Comparison of ENCODE assay signal across 10 cellular contexts in genomic region chr15:29571728-29572454, GRCh38.
A peak's percentile ranks its signal among the peaks of the same experiment; 100 is the strongest.
DNase-seq lines count a peak whose midpoint lies in the region; ATAC-seq and TF ChIP-seq lines count a peak whose summit lies in the region.
"Had no signal": no experiment of that assay in that cellular context is flagged by ENCODE, and none has a peak within 500 bp of the region (broad histone marks: within the 10 kb centered on the region; RNA-seq: fewer than 3 reads in every experiment).

No MANE protein-coding gene starts in this region.

- no peaks in the 10 kb centered on the region for H3K36me3 ChIP-seq in cardiac muscle cell
- no peaks in the 10 kb centered on the region for H3K36me3 ChIP-seq in upper lobe of left lung

- H3K9me3 ChIP-seq in cardiac muscle cell (ENCODE audit: low read depth): no peaks in the 10 kb centered on the region
- no peaks in the 10 kb centered on the region for H3K9me3 ChIP-seq in upper lobe of left lung

- H3K4me1 Mint-ChIP-seq in activated naive CD8-positive, alpha-beta T cell treated with anti-CD3 and anti-CD28 coated beads, Interleukin-2, amount 50 U/mL, for 24 hours: peaks cover 4% of the 10 kb centered on the region

- DNase-seq in cardiac muscle cell (ENCODE audit: low read depth in 1 of 2, low spot score in 1 of 2) (peak; percentile 46 to 77), Right ventricle myocardium inferior (ENCODE audit: missing footprints) (no peak), left lobe of liver (ENCODE audit: low spot score) (no peak), upper lobe of left lung (no peak), SK-N-DZ (ENCODE audit: low spot score) (no peak), CD1c-positive myeloid dendritic cell (ENCODE audit: extremely low spot score) (no peak)
- DNase-seq in activated naive CD8-positive, alpha-beta T cell treated with anti-CD3 and anti-CD28 coated beads, Interleukin-2, amount 50 U/mL, for 24 hours: no peak
- DNase-seq: activated effector memory CD4-positive, alpha-beta T cell treated with Interleukin-2 at 50 U/mL for 16 hours; Calu3 had no signal

- no peak for ATAC-seq in Right ventricle myocardium inferior
- no peak for ATAC-seq in activated naive CD8-positive, alpha-beta T cell treated with anti-CD3 and anti-CD28 coated beads, Interleukin-2, amount 50 U/mL, for 24 hours
- ATAC-seq in left lobe of liver: peak; percentile 19
- ATAC-seq in upper lobe of left lung (ENCODE audit: low FRiP score in 2 of 2): no peak
- no peak for ATAC-seq in HG03469 (IDR thresholded peaks at IDR 0.05; ENCODE audit: unreplicated experiment)

- H3K4me3 ChIP-seq in cardiac muscle cell (peak overlapping the region; percentile 69), upper lobe of left lung (peak overlapping the region in 3 of 4 donors; percentile 52 to 60 (median 57))

- no peaks in the 10 kb centered on the region for H3K9me3 Mint-ChIP-seq in activated naive CD8-positive, alpha-beta T cell treated with anti-CD3 and anti-CD28 coated beads, Interleukin-2, amount 50 U/mL, for 24 hours

- TF ChIP-seq POLR2A in upper lobe of left lung (IDR thresholded peaks at IDR 0.05): no peak

- 2 to 6% methylated on average over 16 of the region's 16 CpGs for WGBS in upper lobe of left lung, 2 donors

- no peak overlapping the region for H3K27ac Mint-ChIP-seq in activated naive CD8-positive, alpha-beta T cell treated with anti-CD3 and anti-CD28 coated beads, Interleukin-2, amount 50 U/mL, for 24 hours

- TF ChIP-seq EP300 in upper lobe of left lung (IDR thresholded peaks at IDR 0.05): no peak

- H3K27me3 ChIP-seq in cardiac muscle cell (peaks cover 52% of the 10 kb centered on the region), upper lobe of left lung (peaks cover 0 to 18% (median 2%) of the 10 kb centered on the region in 4 donors)

- peak overlapping the region; percentile 42 for H3K4me3 Mint-ChIP-seq in activated naive CD8-positive, alpha-beta T cell treated with anti-CD3 and anti-CD28 coated beads, Interleukin-2, amount 50 U/mL, for 24 hours

- H3K4me1 ChIP-seq in cardiac muscle cell (ENCODE audit: low read depth): peaks cover 6% of the 10 kb centered on the region
- H3K4me1 ChIP-seq in upper lobe of left lung: peaks cover 4 to 39% (median 16%) of the 10 kb centered on the region in 4 donors

- no peak for TF ChIP-seq CTCF in cardiac muscle cell (IDR thresholded peaks at IDR 0.05; ENCODE audit: low read depth, low read length)
- no peak for TF ChIP-seq CTCF in upper lobe of left lung (IDR thresholded peaks at IDR 0.05)

- peaks cover 1% of the 10 kb centered on the region for H3K36me3 Mint-ChIP-seq in activated naive CD8-positive, alpha-beta T cell treated with anti-CD3 and anti-CD28 coated beads, Interleukin-2, amount 50 U/mL, for 24 hours (ENCODE audit: low read depth)

- no peak overlapping the region for H3K27ac ChIP-seq in cardiac muscle cell
- H3K27ac ChIP-seq in upper lobe of left lung: peak overlapping the region in 2 of 4 donors; percentile 4 to 44

- H3K27me3 Mint-ChIP-seq in activated naive CD8-positive, alpha-beta T cell treated with anti-CD3 and anti-CD28 coated beads, Interleukin-2, amount 50 U/mL, for 24 hours: peaks cover 63% of the 10 kb centered on the region

- intact Hi-C loops in Right ventricle myocardium inferior (cut with DNase I): no loop called here

Comparison
In these comparisons a context has a peak if more than half of its experiments do, and no peak if none do; other contexts are left out.
1. DNase-seq: peak in cardiac muscle cell (2 of 2); none in Right ventricle myocardium inferior (single experiment), activated naive CD8-positive, alpha-beta T cell treated with anti-CD3 and anti-CD28 coated beads, Interleukin-2, amount 50 U/mL, for 24 hours (single experiment), left lobe of liver (single experiment), upper lobe of left lung (0 of 2), SK-N-DZ (single experiment) and CD1c-positive myeloid dendritic cell (single experiment).